Comparison of ENCODE assay signal across 1 cellular context in the genomic region with DNA sequence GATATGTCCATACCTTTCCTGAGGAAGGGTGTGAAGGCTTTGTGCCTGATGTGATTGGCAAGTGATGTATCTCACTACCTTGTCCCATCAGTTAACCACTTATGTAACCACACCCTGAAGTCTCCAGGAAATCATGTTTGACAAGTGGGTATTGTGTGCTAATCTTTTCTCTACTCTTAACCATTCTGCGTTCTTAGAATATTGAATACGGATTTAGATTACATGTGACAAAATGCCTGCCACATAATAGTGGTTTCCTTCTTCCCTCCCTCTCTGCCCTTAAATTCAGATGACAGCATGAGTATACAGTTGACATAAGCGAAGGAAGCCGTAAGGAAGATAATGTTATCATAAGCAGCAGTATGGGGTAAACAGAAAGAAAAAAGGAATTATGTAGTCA.
TF ChIP-seq lines count a peak whose summit lies in the region.

No MANE protein-coding gene starts in this region.

TF ChIP-seq in K562, 482 proteins besides CTCF, POLR2A, EP300 and RAD21 (continued from another document and continues in another):
- TF ChIP-seq, protein P1, sequence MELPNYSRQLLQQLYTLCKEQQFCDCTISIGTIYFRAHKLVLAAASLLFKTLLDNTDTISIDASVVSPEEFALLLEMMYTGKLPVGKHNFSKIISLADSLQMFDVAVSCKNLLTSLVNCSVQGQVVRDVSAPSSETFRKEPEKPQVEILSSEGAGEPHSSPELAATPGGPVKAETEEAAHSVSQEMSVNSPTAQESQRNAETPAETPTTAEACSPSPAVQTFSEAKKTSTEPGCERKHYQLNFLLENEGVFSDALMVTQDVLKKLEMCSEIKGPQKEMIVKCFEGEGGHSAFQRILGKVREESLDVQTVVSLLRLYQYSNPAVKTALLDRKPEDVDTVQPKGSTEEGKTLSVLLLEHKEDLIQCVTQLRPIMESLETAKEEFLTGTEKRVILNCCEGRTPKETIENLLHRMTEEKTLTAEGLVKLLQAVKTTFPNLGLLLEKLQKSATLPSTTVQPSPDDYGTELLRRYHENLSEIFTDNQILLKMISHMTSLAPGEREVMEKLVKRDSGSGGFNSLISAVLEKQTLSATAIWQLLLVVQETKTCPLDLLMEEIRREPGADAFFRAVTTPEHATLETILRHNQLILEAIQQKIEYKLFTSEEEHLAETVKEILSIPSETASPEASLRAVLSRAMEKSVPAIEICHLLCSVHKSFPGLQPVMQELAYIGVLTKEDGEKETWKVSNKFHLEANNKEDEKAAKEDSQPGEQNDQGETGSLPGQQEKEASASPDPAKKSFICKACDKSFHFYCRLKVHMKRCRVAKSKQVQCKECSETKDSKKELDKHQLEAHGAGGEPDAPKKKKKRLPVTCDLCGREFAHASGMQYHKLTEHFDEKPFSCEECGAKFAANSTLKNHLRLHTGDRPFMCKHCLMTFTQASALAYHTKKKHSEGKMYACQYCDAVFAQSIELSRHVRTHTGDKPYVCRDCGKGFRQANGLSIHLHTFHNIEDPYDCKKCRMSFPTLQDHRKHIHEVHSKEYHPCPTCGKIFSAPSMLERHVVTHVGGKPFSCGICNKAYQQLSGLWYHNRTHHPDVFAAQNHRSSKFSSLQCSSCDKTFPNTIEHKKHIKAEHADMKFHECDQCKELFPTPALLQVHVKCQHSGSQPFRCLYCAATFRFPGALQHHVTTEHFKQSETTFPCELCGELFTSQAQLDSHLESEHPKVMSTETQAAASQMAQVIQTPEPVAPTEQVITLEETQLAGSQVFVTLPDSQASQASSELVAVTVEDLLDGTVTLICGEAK (IDR thresholded peaks at IDR 0.05), result no peak
- TF ChIP-seq, protein P1 (CRISPR knock-in tag; IDR thresholded peaks at IDR 0.05), result no peak
- TF ChIP-seq SMAD3 (CRISPR knock-in tag; conservative IDR thresholded peaks at IDR 0.05), result no peak
- TF ChIP-seq ZNF445 (CRISPR knock-in tag; IDR thresholded peaks at IDR 0.05; ENCODE audit: low read depth), result no peak
- no peak for TF ChIP-seq NBN (IDR thresholded peaks at IDR 0.05; ENCODE audit: low read depth)
- TF ChIP-seq TBL1XR1 (IDR thresholded peaks at IDR 0.05; ENCODE audit: low read length in 2 of 2), result 0 out of 4 replicates have a peak, but pooled peaks of 1 of the 2 experiments have one; percentile 21
- peak; percentile 98 for TF ChIP-seq ZKSCAN8 (CRISPR knock-in tag; IDR thresholded peaks at IDR 0.05)
- TF ChIP-seq FOXM1 (IDR thresholded peaks at IDR 0.05; ENCODE audit: low read depth), result no peak
- TF ChIP-seq FOXM1 (CRISPR knock-in tag; IDR thresholded peaks at IDR 0.05; ENCODE audit: low read depth), result no peak
- TF ChIP-seq ZNF146 (CRISPR knock-in tag; IDR thresholded peaks at IDR 0.05; ENCODE audit: unreplicated experiment), result no peak
- peak; percentile 54; the same call in 1 of the 2 replicates for TF ChIP-seq CREB1 (IDR thresholded peaks at IDR 0.05)
- TF ChIP-seq CREB1 (CRISPR knock-in tag; IDR thresholded peaks at IDR 0.05), result no peak; the same call in 1 of the 2 replicates
- no peak for TF ChIP-seq NRF1 (conservative IDR thresholded peaks at IDR 0.05 in 1 of 2, IDR thresholded peaks at IDR 0.05 in 1 of 2)
- TF ChIP-seq SMARCC2 (IDR thresholded peaks at IDR 0.05; ENCODE audit: low read depth), result no peak
- TF ChIP-seq FOXA1 (IDR thresholded peaks at IDR 0.05; ENCODE audit: borderline replicate concordance), result no peak
- TF ChIP-seq MEIS2 (IDR thresholded peaks at IDR 0.05; ENCODE audit: partially characterized antibody), result peak; percentile 45
- no peak for TF ChIP-seq PTBP1 (IDR thresholded peaks at IDR 0.05; ENCODE audit: low read depth, low read length)
- TF ChIP-seq NONO (IDR thresholded peaks at IDR 0.05; ENCODE audit: low read depth in 2 of 2, low read length in 1 of 2), result no peak
- peak; percentile 55; the same call in 1 of the 2 replicates for TF ChIP-seq CBFA2T3 (IDR thresholded peaks at IDR 0.05)
- TF ChIP-seq ARID1B (IDR thresholded peaks at IDR 0.05), result peak; percentile 81
- no peak for TF ChIP-seq CTBP1 (IDR thresholded peaks at IDR 0.05; ENCODE audit: borderline replicate concordance)
- TF ChIP-seq FOSL1 (tag; conservative IDR thresholded peaks at IDR 0.05), result no peak
- TF ChIP-seq, protein P2, sequence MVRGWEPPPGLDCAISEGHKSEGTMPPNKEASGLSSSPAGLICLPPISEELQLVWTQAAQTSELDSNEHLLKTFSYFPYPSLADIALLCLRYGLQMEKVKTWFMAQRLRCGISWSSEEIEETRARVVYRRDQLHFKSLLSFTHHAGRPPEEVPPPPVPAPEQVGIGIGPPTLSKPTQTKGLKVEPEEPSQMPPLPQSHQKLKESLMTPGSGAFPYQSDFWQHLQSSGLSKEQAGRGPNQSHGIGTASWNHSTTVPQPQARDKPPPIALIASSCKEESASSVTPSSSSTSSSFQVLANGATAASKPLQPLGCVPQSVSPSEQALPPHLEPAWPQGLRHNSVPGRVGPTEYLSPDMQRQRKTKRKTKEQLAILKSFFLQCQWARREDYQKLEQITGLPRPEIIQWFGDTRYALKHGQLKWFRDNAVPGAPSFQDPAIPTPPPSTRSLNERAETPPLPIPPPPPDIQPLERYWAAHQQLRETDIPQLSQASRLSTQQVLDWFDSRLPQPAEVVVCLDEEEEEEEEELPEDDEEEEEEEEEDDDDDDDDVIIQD (CRISPR knock-in tag; IDR thresholded peaks at IDR 0.05), result no peak
- no peak for TF ChIP-seq CHCHD3 (CRISPR knock-in tag; IDR thresholded peaks at IDR 0.05)
- peak; percentile 78 for TF ChIP-seq TCF3 (CRISPR knock-in tag; IDR thresholded peaks at IDR 0.05)
- TF ChIP-seq, protein P3, sequence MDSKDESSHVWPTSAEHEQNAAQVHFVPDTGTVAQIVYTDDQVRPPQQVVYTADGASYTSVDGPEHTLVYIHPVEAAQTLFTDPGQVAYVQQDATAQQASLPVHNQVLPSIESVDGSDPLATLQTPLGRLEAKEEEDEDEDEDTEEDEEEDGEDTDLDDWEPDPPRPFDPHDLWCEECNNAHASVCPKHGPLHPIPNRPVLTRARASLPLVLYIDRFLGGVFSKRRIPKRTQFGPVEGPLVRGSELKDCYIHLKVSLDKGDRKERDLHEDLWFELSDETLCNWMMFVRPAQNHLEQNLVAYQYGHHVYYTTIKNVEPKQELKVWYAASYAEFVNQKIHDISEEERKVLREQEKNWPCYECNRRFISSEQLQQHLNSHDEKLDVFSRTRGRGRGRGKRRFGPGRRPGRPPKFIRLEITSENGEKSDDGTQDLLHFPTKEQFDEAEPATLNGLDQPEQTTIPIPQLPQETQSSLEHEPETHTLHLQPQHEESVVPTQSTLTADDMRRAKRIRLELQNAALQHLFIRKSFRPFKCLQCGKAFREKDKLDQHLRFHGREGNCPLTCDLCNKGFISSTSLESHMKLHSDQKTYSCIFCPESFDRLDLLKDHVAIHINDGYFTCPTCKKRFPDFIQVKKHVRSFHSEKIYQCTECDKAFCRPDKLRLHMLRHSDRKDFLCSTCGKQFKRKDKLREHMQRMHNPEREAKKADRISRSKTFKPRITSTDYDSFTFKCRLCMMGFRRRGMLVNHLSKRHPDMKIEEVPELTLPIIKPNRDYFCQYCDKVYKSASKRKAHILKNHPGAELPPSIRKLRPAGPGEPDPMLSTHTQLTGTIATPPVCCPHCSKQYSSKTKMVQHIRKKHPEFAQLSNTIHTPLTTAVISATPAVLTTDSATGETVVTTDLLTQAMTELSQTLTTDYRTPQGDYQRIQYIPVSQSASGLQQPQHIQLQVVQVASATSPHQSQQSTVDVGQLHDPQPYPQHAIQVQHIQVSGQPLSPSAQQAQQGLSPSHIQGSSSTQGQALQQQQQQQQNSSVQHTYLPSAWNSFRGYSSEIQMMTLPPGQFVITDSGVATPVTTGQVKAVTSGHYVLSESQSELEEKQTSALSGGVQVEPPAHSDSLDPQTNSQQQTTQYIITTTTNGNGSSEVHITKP (IDR thresholded peaks at IDR 0.05; ENCODE audit: partially characterized antibody), result no peak
- TF ChIP-seq, protein P4, sequence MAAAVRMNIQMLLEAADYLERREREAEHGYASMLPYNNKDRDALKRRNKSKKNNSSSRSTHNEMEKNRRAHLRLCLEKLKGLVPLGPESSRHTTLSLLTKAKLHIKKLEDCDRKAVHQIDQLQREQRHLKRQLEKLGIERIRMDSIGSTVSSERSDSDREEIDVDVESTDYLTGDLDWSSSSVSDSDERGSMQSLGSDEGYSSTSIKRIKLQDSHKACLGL (CRISPR knock-in tag; IDR thresholded peaks at IDR 0.05; ENCODE audit: borderline replicate concordance, poor library complexity, severe bottlenecking), result no peak
- peak; percentile 73 for TF ChIP-seq ZNF121 (CRISPR knock-in tag; conservative IDR thresholded peaks at IDR 0.05)
- peak; percentile 50 for TF ChIP-seq RBM25 (IDR thresholded peaks at IDR 0.05; ENCODE audit: low read depth, low read length, severe bottlenecking)
- TF ChIP-seq SMARCE1 (IDR thresholded peaks at IDR 0.05), result 0 out of 2 replicates have a peak, but pooled peaks have one; percentile 12
- TF ChIP-seq HDAC2 (IDR thresholded peaks at IDR 0.05), result 0 out of 2 replicates have a peak, but pooled peaks have one; percentile 40
- TF ChIP-seq MAFG (tag; conservative IDR thresholded peaks at IDR 0.05), result no peak
- TF ChIP-seq ZNF589 (CRISPR knock-in tag; IDR thresholded peaks at IDR 0.05; ENCODE audit: low read depth), result no peak
- no peak for TF ChIP-seq ZNF76 (CRISPR knock-in tag; IDR thresholded peaks at IDR 0.05; ENCODE audit: borderline replicate concordance)
- no peak for TF ChIP-seq ZNF165 (CRISPR knock-in tag; IDR thresholded peaks at IDR 0.05; ENCODE audit: borderline replicate concordance)
- TF ChIP-seq HEY1 (CRISPR knock-in tag; IDR thresholded peaks at IDR 0.05; ENCODE audit: borderline replicate concordance), result no peak
- peak in 1 of 2 experiments; percentile 49; a peak in 1 of 4 replicates for TF ChIP-seq HDAC1 (IDR thresholded peaks at IDR 0.05)
- TF ChIP-seq NCOA1 (IDR thresholded peaks at IDR 0.05; ENCODE audit: low read depth), result peak; percentile 43; the same call in 1 of the 2 replicates
- TF ChIP-seq STAT5B (CRISPR knock-in tag; IDR thresholded peaks at IDR 0.05), result no peak
- TF ChIP-seq, protein P5, sequence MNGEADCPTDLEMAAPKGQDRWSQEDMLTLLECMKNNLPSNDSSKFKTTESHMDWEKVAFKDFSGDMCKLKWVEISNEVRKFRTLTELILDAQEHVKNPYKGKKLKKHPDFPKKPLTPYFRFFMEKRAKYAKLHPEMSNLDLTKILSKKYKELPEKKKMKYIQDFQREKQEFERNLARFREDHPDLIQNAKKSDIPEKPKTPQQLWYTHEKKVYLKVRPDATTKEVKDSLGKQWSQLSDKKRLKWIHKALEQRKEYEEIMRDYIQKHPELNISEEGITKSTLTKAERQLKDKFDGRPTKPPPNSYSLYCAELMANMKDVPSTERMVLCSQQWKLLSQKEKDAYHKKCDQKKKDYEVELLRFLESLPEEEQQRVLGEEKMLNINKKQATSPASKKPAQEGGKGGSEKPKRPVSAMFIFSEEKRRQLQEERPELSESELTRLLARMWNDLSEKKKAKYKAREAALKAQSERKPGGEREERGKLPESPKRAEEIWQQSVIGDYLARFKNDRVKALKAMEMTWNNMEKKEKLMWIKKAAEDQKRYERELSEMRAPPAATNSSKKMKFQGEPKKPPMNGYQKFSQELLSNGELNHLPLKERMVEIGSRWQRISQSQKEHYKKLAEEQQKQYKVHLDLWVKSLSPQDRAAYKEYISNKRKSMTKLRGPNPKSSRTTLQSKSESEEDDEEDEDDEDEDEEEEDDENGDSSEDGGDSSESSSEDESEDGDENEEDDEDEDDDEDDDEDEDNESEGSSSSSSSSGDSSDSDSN (IDR thresholded peaks at IDR 0.05; ENCODE audit: borderline replicate concordance in 1 of 2, low read depth in 2 of 2, low read length in 2 of 2), result no peak
- no peak for TF ChIP-seq COPS2 (conservative IDR thresholded peaks at IDR 0.05)
- TF ChIP-seq GATAD2A (IDR thresholded peaks at IDR 0.05), result no peak
- TF ChIP-seq, protein P6, sequence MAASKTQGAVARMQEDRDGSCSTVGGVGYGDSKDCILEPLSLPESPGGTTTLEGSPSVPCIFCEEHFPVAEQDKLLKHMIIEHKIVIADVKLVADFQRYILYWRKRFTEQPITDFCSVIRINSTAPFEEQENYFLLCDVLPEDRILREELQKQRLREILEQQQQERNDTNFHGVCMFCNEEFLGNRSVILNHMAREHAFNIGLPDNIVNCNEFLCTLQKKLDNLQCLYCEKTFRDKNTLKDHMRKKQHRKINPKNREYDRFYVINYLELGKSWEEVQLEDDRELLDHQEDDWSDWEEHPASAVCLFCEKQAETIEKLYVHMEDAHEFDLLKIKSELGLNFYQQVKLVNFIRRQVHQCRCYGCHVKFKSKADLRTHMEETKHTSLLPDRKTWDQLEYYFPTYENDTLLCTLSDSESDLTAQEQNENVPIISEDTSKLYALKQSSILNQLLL (CRISPR knock-in tag; IDR thresholded peaks at IDR 0.05; ENCODE audit: borderline replicate concordance), result no peak
- TF ChIP-seq ZNF311 (CRISPR knock-in tag; IDR thresholded peaks at IDR 0.05), result no peak
- TF ChIP-seq, protein P7, sequence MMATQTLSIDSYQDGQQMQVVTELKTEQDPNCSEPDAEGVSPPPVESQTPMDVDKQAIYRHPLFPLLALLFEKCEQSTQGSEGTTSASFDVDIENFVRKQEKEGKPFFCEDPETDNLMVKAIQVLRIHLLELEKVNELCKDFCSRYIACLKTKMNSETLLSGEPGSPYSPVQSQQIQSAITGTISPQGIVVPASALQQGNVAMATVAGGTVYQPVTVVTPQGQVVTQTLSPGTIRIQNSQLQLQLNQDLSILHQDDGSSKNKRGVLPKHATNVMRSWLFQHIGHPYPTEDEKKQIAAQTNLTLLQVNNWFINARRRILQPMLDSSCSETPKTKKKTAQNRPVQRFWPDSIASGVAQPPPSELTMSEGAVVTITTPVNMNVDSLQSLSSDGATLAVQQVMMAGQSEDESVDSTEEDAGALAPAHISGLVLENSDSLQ (IDR thresholded peaks at IDR 0.05), result peak; percentile 45; the same call in 1 of the 2 replicates
- no peak for TF ChIP-seq PHF8 (IDR thresholded peaks at IDR 0.05; ENCODE audit: borderline replicate concordance, low read length)
